Comparison of ENCODE assay signal across 1 cellular context in the genomic region with DNA sequence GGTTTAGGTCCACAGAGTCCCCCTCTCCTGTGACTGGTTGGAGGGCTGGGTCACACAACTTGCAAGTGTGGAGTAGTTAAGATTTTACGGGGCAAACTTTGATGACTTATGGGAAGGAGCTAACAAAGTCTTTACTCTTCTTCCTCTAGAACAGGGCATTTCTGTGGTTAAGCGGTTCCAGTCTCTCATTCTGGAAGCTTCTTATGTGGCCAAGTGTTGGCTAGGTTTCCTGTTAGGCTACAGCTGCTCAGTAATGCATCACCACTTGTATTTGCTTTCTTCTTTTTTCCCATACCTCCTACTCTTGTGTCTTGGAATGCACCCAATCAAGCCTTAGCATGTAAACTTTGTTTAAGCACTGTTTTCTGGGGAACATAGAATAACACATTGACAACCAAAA.
TF ChIP-seq lines count a peak whose summit lies in the region.

No MANE protein-coding gene starts in this region.

TF ChIP-seq in GM23338, 12 proteins besides CTCF, POLR2A, EP300 and RAD21 (continued from another document):
- TF ChIP-seq, protein P1, sequence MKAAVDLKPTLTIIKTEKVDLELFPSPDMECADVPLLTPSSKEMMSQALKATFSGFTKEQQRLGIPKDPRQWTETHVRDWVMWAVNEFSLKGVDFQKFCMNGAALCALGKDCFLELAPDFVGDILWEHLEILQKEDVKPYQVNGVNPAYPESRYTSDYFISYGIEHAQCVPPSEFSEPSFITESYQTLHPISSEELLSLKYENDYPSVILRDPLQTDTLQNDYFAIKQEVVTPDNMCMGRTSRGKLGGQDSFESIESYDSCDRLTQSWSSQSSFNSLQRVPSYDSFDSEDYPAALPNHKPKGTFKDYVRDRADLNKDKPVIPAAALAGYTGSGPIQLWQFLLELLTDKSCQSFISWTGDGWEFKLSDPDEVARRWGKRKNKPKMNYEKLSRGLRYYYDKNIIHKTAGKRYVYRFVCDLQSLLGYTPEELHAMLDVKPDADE (IDR thresholded peaks at IDR 0.05) = no peak
- TF ChIP-seq POLR2AphosphoS5 (IDR thresholded peaks at IDR 0.05; ENCODE audit: low read depth) (no peak), ZNF331 (CRISPR knock-in tag; IDR thresholded peaks at IDR 0.05; ENCODE audit: low read depth) (no peak)
